In genomic region chr6:53348436-53349208, GRCh38 we compare ENCODE assay signal across 8 cellular contexts. TPM values are rescaled to one million over a fixed set of nuclear protein-coding genes. Genes with fewer than 3 reads are reported as not detected.
A peak's percentile ranks its signal among the peaks of the same experiment; 100 is the strongest.
DNase-seq lines count a peak whose midpoint lies in the region; ATAC-seq and TF ChIP-seq lines count a peak whose summit lies in the region.

Gene ELOVL5, minus strand, starts transcription at chr6:53348950. Its CDS starts 53,251 bp downstream, at chr6:53295699.

- H3K4me1 ChIP-seq in OCI-LY7 (ENCODE audit: insufficient read depth, low read length, poor library complexity, severe bottlenecking): peaks cover 36% of the 10 kb centered on the region
- peaks cover 0 to 2% of the 10 kb centered on the region in 2 donors for H3K4me1 ChIP-seq in mucosa of rectum (ENCODE audit: control insufficient read depth in 2 of 2, insufficient read depth in 2 of 2, low read length in 2 of 2)

- H2AFZ ChIP-seq in OCI-LY7 (ENCODE audit: low read length): peak within 1 kb of the TSS; percentile 97

- DNase-seq in Calu3 (peak; percentile 93), HuH-7.5 (ENCODE audit: low spot score) (peak; percentile 66), OCI-LY7 (ENCODE audit: low spot score) (peak; percentile 96), activated T-cell treated with anti-CD3 and anti-CD28 coated beads for 24 hours (ENCODE audit: low read depth) (peak; percentile 95), epithelial cell of esophagus (ENCODE audit: low read depth) (peak; percentile 98)
- DNase-seq in stimulated activated CD8-positive, alpha-beta memory T cell treated with anti-CD3 and anti-CD28 coated beads, Interleukin-4, amount 100 ng/mL, for 48 hours: peak; percentile 99

- peaks cover 31% of the 10 kb centered on the region for H3K36me3 Mint-ChIP-seq in Calu3 (ENCODE audit: insufficient read depth, unreplicated experiment)

- peaks cover 22% of the 10 kb centered on the region for H3K4me1 Mint-ChIP-seq in Calu3 (ENCODE audit: low read depth, unreplicated experiment)

- peak; percentile 80 for ATAC-seq in GM21515 (IDR thresholded peaks at IDR 0.05; ENCODE audit: unreplicated experiment)

- H3K9me3 Mint-ChIP-seq in Calu3 (ENCODE audit: low read depth, unreplicated experiment): no peaks in the 10 kb centered on the region

- peaks cover 34% of the 10 kb centered on the region for H3K36me3 ChIP-seq in OCI-LY7 (ENCODE audit: insufficient read depth, low read length)
- H3K36me3 ChIP-seq in mucosa of rectum (ENCODE audit: control insufficient read depth in 2 of 2, insufficient read depth in 2 of 2, low read length in 2 of 2): no peaks in the 10 kb centered on the region

- peak within 1 kb of the TSS; percentile 85 for H3K4me2 ChIP-seq in OCI-LY7 (ENCODE audit: low read length)

- H3K27ac ChIP-seq in OCI-LY7 (ENCODE audit: low read depth, low read length, poor library complexity, severe bottlenecking) (peak within 1 kb of the TSS; percentile 87), mucosa of rectum (ENCODE audit: low read depth in 2 of 2, low read length in 2 of 2) (peak within 1 kb of the TSS; percentile 83 to 89)

- peak within 1 kb of the TSS; percentile 64 to 78 for H3K9ac ChIP-seq in mucosa of rectum (ENCODE audit: low read depth in 1 of 2, low read length in 2 of 2)

- peaks cover 16% of the 10 kb centered on the region for H3K27me3 Mint-ChIP-seq in Calu3 (ENCODE audit: unreplicated experiment)

- H3K27me3 ChIP-seq in mucosa of rectum (ENCODE audit: control insufficient read depth in 2 of 2, insufficient read depth in 2 of 2, low read length in 2 of 2): peaks cover 7 to 8% of the 10 kb centered on the region in 2 donors

- H3K4me3 Mint-ChIP-seq in Calu3 (ENCODE audit: low read depth, unreplicated experiment): peak within 1 kb of the TSS; percentile 86

- CTCF ChIA-PET in Calu3 (lab: Charles Lee): interaction anchor here (0.7 to 1.3 kb wide), 3 partner anchors 11 to 231 kb away, joined by 3 to 7 read pairs (median 3); no protein-coding TSS in a partner anchor
- CTCF ChIA-PET in OCI-LY7 (lab: Charles Lee; ENCODE audit: unreplicated experiment): interaction anchor here (1.2 kb wide), 1 partner anchor 63 kb away, joined by 5 read pairs; no protein-coding TSS in a partner anchor

- peak within 1 kb of the TSS; percentile 87 for H3K27ac Mint-ChIP-seq in Calu3 (ENCODE audit: unreplicated experiment)

- peaks cover 34% of the 10 kb centered on the region for H4K20me1 ChIP-seq in OCI-LY7 (ENCODE audit: insufficient read depth, low read length)

- no peak for TF ChIP-seq CTCF in Calu3 (IDR thresholded peaks at IDR 0.05; ENCODE audit: unreplicated experiment)
- 0 out of 2 replicates have a peak, but pooled peaks have one; percentile 25 for TF ChIP-seq CTCF in OCI-LY7 (conservative IDR thresholded peaks at IDR 0.05; ENCODE audit: low read length)
- TF ChIP-seq CTCF in epithelial cell of esophagus (IDR thresholded peaks at IDR 0.05; ENCODE audit: insufficient read depth, low read depth, low read length, missing control alignments): no peak

- H3K79me2 ChIP-seq in OCI-LY7 (ENCODE audit: insufficient read depth, low read depth, low read length): peaks cover 55% of the 10 kb centered on the region

- POLR2A ChIA-PET in OCI-LY7 (lab: Charles Lee): interaction anchor here (0.8 to 3.0 kb wide), 6 partner anchors 9 to 111 kb away, joined by 3 to 27 read pairs (median 7); no protein-coding TSS in a partner anchor

- H3K9me3 ChIP-seq in OCI-LY7 (ENCODE audit: low read length): no peaks in the 10 kb centered on the region
- no peaks in the 10 kb centered on the region for H3K9me3 ChIP-seq in mucosa of rectum (ENCODE audit: control insufficient read depth in 2 of 2, low read length in 2 of 2)

- no TSS peak for BruUV-seq in Calu3 (replicated peaks; lab: Mats Ljungman, UMichigan)
- no TSS peak for BruUV-seq in OCI-LY7 (replicated peaks; lab: Mats Ljungman, UMichigan)

- H3K9me2 ChIP-seq in OCI-LY7 (ENCODE audit: insufficient read depth, low read length): no peaks in the 10 kb centered on the region

- intact Hi-C loops in Calu3 (cut with micrococcal nuclease; ENCODE audit: unreplicated experiment): no loop called here
- intact Hi-C loops in OCI-LY7 (cut with micrococcal nuclease; ENCODE audit: unreplicated experiment): loop anchor here (1.0 to 5.0 kb wide), 4 partner anchors 56 to 176 kb away; no protein-coding TSS in a partner anchor

- H3K4me3 ChIP-seq in OCI-LY7 (ENCODE audit: low read depth, low read length, poor library complexity, severe bottlenecking): peak within 1 kb of the TSS; percentile 88
- H3K4me3 ChIP-seq in epithelial cell of esophagus (ENCODE audit: low read length): peak within 1 kb of the TSS; percentile 78
- peak within 1 kb of the TSS; percentile 73 to 84 for H3K4me3 ChIP-seq in mucosa of rectum (ENCODE audit: low read length in 2 of 2)

RNA-seq across cellular contexts. Expression of gene ELOVL5, which starts in this region (rescaled TPM):
- total RNA-seq in Calu3 (2022): 95.7 and 114 TPM in 2 replicates
- 65.4 and 66.8 TPM in 2 replicates for total RNA-seq in OCI-LY7 (2014; rRNA removed; shearing (Covaris generic))
- 97.1 and 107 TPM in 2 replicates for total RNA-seq in OCI-LY7 (2022)

Comparison
In these comparisons a context has a peak if more than half of its experiments do, and no peak if none do; other contexts are left out.
1. Peak in every context shown above with its lines: DNase-seq, ATAC-seq, H3K4me3 ChIP-seq and H3K27ac ChIP-seq.